Comparison of ENCODE assay signal across 20 cellular contexts in genomic region chr1:29635073-29635335, GRCh38.
"Had no signal": no experiment of that assay in that cellular context is flagged by ENCODE, and none has a peak within 500 bp of the region (broad histone marks: within the 10 kb centered on the region; RNA-seq: fewer than 3 reads in every experiment).

No MANE protein-coding gene starts in this region.

- ATAC-seq: Panc1, PC-3 had no signal

- DNase-seq: KBM-7; MG63; NCI-H1092; NCI-H1105 treated with DMSO at 0.1 percent for 48 hours; NCI-H1417 treated with DMSO at 0.1 percent for 48 hours; NCI-H146; NCI-H187; NCI-H2029; NCI-H2081 treated with DMSO at 0.1 percent for 48 hours; NCI-H2171; NCI-H226; NCI-H446; NCI-H510A; NCI-H524 treated with DMSO at 0.1 percent for 48 hours; NCI-H774; NK-92 treated with Interleukin-12 subunit alpha and Interleukin-12 subunit beta, amount 100 ng/mL, for 24 hours; PC-3; SHP77; SK-N-SH had no signal
